15 cellular contexts compared by ENCODE assay signal in genomic region chrX:108297290-108297689, GRCh38.
"Had no signal": no experiment of that assay in that cellular context is flagged by ENCODE, and none has a peak within 500 bp of the region (broad histone marks: within the 10 kb centered on the region; RNA-seq: fewer than 3 reads in every experiment).

No MANE protein-coding gene starts in this region.

- ATAC-seq: effector memory CD8-positive, alpha-beta T cell; left cardiac atrium; naive thymus-derived CD4-positive, alpha-beta T cell; sciatic nerve; stimulated activated memory B cell treated with anti-CD40 and anti-IgM and Interleukin-4, amounts not matched to agents 10 μg/mL and 1 μg/mL and 100 μg/mL, for 72 hours had no signal

- H3K27ac ChIP-seq: prostate gland, spleen, tibial nerve, VCaP had no signal

- H3K9me3 ChIP-seq: prostate gland had no signal

- H3K36me3 ChIP-seq: prostate gland, spleen, tibial nerve had no signal

- H3K4me3 ChIP-seq: lung, prostate gland, spleen, tibial nerve had no signal

- H3K4me1 ChIP-seq: prostate gland, spleen, tibial nerve had no signal

- DNase-seq: activated naive CD4-positive, alpha-beta T cell treated with anti-CD3 and anti-CD28 coated beads for 36 hours; central memory CD4-positive, alpha-beta T cell; effector memory CD8-positive, alpha-beta T cell; head of caudate nucleus; left cardiac atrium; naive thymus-derived CD4-positive, alpha-beta T cell; spleen; stimulated activated CD4-positive, alpha-beta T cell treated with anti-CD3 and anti-CD28 coated beads, Interleukin-1b, Interleukin-23, amount 100 ng/mL, for 48 hours; T-helper 1 cell had no signal
